27 cellular contexts compared by ENCODE assay signal in the genomic region with DNA sequence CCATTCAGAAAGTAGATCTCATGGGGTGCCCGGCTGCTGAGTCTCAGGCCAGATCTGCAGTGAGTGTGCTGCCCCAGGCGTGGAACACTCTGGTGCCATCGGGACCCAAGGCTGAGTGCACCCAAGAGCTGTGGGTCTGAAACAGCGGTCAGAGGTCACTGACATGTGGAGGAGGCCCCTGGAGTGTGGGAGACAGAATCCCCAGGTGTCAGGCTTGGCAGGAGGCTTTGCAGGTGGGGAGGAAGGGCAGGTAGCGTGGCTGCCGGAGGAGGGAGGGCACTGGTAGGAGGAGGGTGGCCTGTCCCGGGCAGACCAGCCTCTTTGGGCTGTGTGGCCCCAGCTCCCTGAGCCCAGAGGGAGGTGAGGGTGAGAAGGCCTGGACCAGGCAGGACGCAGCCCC. TPM values are rescaled to one million over a fixed set of nuclear protein-coding genes. Genes with fewer than 3 reads are reported as not detected.
"Had no signal": no experiment of that assay in that cellular context is flagged by ENCODE, and none has a peak within 500 bp of the region (broad histone marks: within the 10 kb centered on the region; RNA-seq: fewer than 3 reads in every experiment).

No MANE protein-coding gene starts in this region.

- H3K4me1 Mint-ChIP-seq: WTC11 had no signal

- H3K4me2 ChIP-seq: KMS-11 had no signal

- ATAC-seq: activated naive CD4-positive, alpha-beta T cell treated with anti-CD3 and anti-CD28 coated beads, Interleukin-2, amount 50 U/mL, for 72 hours; activated naive CD8-positive, alpha-beta T cell treated with anti-CD3 and anti-CD28 coated beads, Interleukin-2, amount 50 U/mL, for 24 hours; activated T-cell treated with anti-CD3 and anti-CD28 coated beads, Interleukin-2, amount 50 U/mL, for 4 hours; PC-3; T-helper 17 cell; WTC11 had no signal

- H3K27ac ChIP-seq: KMS-11 had no signal

- H3K36me3 Mint-ChIP-seq: activated CD4-positive, alpha-beta memory T cell treated with anti-CD3 and anti-CD28 coated beads for 36 hours; activated naive CD4-positive, alpha-beta T cell treated with anti-CD3 and anti-CD28 coated beads, Interleukin-2, amount 50 U/mL, for 72 hours; brain; WTC11 had no signal

- DNase-seq: activated CD4-positive, alpha-beta memory T cell treated with anti-CD3 and anti-CD28 coated beads for 36 hours; activated CD4-positive, alpha-beta T cell treated with anti-CD3 and anti-CD28 coated beads, Interleukin-2, amount 10 ng/mL, durations not matched to agents 7 days and 5 days; activated CD8-positive, alpha-beta memory T cell treated with anti-CD3 and anti-CD28 coated beads for 24 hours; activated effector memory CD4-positive, alpha-beta T cell treated with anti-CD3 and anti-CD28 coated beads, Interleukin-2, amount 50 U/mL, for 16 hours; activated naive CD4-positive, alpha-beta T cell treated with Interleukin-2 at 50 U/mL for 16 hours; activated naive CD8-positive, alpha-beta T cell treated with anti-CD3 and anti-CD28 coated beads, Interleukin-2, amount 50 U/mL, for 24 hours; activated T-cell treated with anti-CD3 and anti-CD28 coated beads, Interleukin-2, amount 50 U/mL, for 4 hours; amygdala; NCI-H1092; NCI-H1417; NCI-H1694; NCI-H2029; NCI-H2107; NCI-H345; NCI-H510A; NCI-H526 treated with DMSO at 0.1 percent for 48 hours; NCI-H82; PC-3; SIG-M5; T-helper 17 cell; T-helper 9 cell had no signal

- H3K27ac Mint-ChIP-seq: activated CD4-positive, alpha-beta memory T cell treated with anti-CD3 and anti-CD28 coated beads for 36 hours; activated CD4-positive, alpha-beta T cell treated with anti-CD3 and anti-CD28 coated beads, Interleukin-2, amount 10 ng/mL, durations not matched to agents 7 days and 5 days; activated naive CD4-positive, alpha-beta T cell treated with anti-CD3 and anti-CD28 coated beads, Interleukin-2, amount 50 U/mL, for 72 hours; activated naive CD8-positive, alpha-beta T cell treated with anti-CD3 and anti-CD28 coated beads, Interleukin-2, amount 50 U/mL, for 24 hours; T-helper 17 cell; WTC11 had no signal

- H3K9ac ChIP-seq: KMS-11 had no signal

- H3K9me3 Mint-ChIP-seq: activated CD4-positive, alpha-beta memory T cell treated with anti-CD3 and anti-CD28 coated beads for 36 hours; activated CD4-positive, alpha-beta T cell treated with anti-CD3 and anti-CD28 coated beads, Interleukin-2, amount 10 ng/mL, durations not matched to agents 7 days and 5 days; activated naive CD4-positive, alpha-beta T cell treated with anti-CD3 and anti-CD28 coated beads, Interleukin-2, amount 50 U/mL, for 72 hours; activated naive CD8-positive, alpha-beta T cell treated with anti-CD3 and anti-CD28 coated beads, Interleukin-2, amount 50 U/mL, for 24 hours; activated T-cell treated with anti-CD3 and anti-CD28 coated beads, Interleukin-2, amount 50 U/mL, for 4 hours; WTC11 had no signal

- H3K4me3 Mint-ChIP-seq: activated CD4-positive, alpha-beta memory T cell treated with anti-CD3 and anti-CD28 coated beads for 36 hours; activated CD4-positive, alpha-beta T cell treated with anti-CD3 and anti-CD28 coated beads, Interleukin-2, amount 10 ng/mL, durations not matched to agents 7 days and 5 days; activated naive CD8-positive, alpha-beta T cell treated with anti-CD3 and anti-CD28 coated beads, Interleukin-2, amount 50 U/mL, for 24 hours; activated T-cell treated with anti-CD3 and anti-CD28 coated beads, Interleukin-2, amount 50 U/mL, for 4 hours; brain; T-helper 17 cell; WTC11 had no signal

RNA-seq across cellular contexts. Expression of a gene that starts 31.7 kb away (rescaled TPM):
- total RNA-seq: activated CD4-positive, alpha-beta memory T cell treated with anti-CD3 and anti-CD28 coated beads for 36 hours; activated CD4-positive, alpha-beta T cell treated with anti-CD3 and anti-CD28 coated beads, Interleukin-2, amount 10 ng/mL, durations not matched to agents 7 days and 5 days; activated naive CD4-positive, alpha-beta T cell treated with anti-CD3 and anti-CD28 coated beads, Interleukin-2, amount 50 U/mL, for 72 hours; activated T-cell treated with anti-CD3 and anti-CD28 coated beads, Interleukin-2, amount 50 U/mL, for 4 hours; astrocyte; MCF 10A; PC-3; T-helper 17 cell had no signal

RNA-seq across cellular contexts. Expression of a gene that starts 35.7 kb away (rescaled TPM):
- total RNA-seq: activated CD4-positive, alpha-beta memory T cell treated with anti-CD3 and anti-CD28 coated beads for 36 hours; activated CD4-positive, alpha-beta T cell treated with anti-CD3 and anti-CD28 coated beads, Interleukin-2, amount 10 ng/mL, durations not matched to agents 7 days and 5 days; activated naive CD4-positive, alpha-beta T cell treated with anti-CD3 and anti-CD28 coated beads, Interleukin-2, amount 50 U/mL, for 72 hours; activated T-cell treated with anti-CD3 and anti-CD28 coated beads, Interleukin-2, amount 50 U/mL, for 4 hours; astrocyte; MCF 10A; PC-3; T-helper 17 cell; WTC11 had no signal

RNA-seq across cellular contexts. Expression of a gene that starts 43.4 kb away (rescaled TPM):
- total RNA-seq: activated CD4-positive, alpha-beta memory T cell treated with anti-CD3 and anti-CD28 coated beads for 36 hours; activated CD4-positive, alpha-beta T cell treated with anti-CD3 and anti-CD28 coated beads, Interleukin-2, amount 10 ng/mL, durations not matched to agents 7 days and 5 days; activated naive CD4-positive, alpha-beta T cell treated with anti-CD3 and anti-CD28 coated beads, Interleukin-2, amount 50 U/mL, for 72 hours; activated T-cell treated with anti-CD3 and anti-CD28 coated beads, Interleukin-2, amount 50 U/mL, for 4 hours; astrocyte; MCF 10A; PC-3; T-helper 17 cell; WTC11 had no signal

RNA-seq across cellular contexts. Expression of a gene that starts 57.0 kb away (rescaled TPM):
- total RNA-seq: activated CD4-positive, alpha-beta memory T cell treated with anti-CD3 and anti-CD28 coated beads for 36 hours; activated CD4-positive, alpha-beta T cell treated with anti-CD3 and anti-CD28 coated beads, Interleukin-2, amount 10 ng/mL, durations not matched to agents 7 days and 5 days; activated naive CD4-positive, alpha-beta T cell treated with anti-CD3 and anti-CD28 coated beads, Interleukin-2, amount 50 U/mL, for 72 hours; activated T-cell treated with anti-CD3 and anti-CD28 coated beads, Interleukin-2, amount 50 U/mL, for 4 hours; astrocyte; MCF 10A; PC-3; T-helper 17 cell; WTC11 had no signal
